ENCODE assay signal across 1 cellular context in the genomic region with DNA sequence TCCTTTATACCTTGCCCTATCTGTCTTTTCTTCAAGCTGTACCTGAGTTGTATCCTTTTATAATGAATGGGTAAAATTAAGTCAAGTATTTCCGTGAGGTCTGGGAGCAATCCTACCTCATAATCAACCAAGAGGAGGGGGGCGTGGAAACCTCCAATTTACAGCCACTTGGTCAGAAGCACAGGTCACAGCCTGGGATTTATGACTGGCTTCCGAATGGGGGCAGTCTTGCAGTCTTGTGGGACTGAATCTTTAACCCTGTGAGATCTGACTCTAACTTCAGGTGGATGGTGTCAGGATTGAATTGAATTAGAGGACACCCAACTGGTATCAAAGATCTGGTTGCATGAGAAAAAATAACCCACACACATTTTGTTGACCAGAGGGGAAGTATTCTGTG.
TF ChIP-seq lines count a peak whose summit lies in the region.

No MANE protein-coding gene starts in this region.

TF ChIP-seq in HEK293, 187 proteins besides CTCF, POLR2A, EP300 and RAD21 (continued from another document):
- peak; percentile 78 for TF ChIP-seq PRDM4 (tag by site-specific recombination; IDR thresholded peaks at IDR 0.05)
- TF ChIP-seq OSR2 (tag by site-specific recombination; IDR thresholded peaks at IDR 0.05): peak; percentile 35; the same call in 1 of the 2 replicates
